In the genomic region with DNA sequence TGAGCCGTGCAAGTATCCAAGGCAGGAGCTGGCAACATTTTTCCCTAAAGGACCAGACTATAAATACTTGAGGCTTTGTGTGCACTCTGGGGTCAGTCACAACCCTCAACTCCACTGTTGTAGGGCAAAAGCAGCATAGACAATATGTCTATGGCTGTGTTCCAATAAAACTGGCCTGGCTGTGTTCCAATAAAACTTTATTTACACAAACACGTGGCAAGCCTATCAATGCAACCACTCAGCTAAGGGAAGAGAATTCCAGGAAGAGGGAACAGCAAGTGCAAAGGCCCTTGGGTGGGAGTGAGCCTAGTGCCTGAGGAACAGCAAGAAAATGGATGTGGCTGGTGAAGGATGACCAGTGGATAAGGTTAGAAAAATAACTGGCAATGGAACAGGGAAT, we compare ENCODE assay signal across 18 cellular contexts. TPM values are rescaled to one million over a fixed set of nuclear protein-coding genes. Genes with fewer than 3 reads are reported as not detected.
A peak's percentile ranks its signal among the peaks of the same experiment; 100 is the strongest.
DNase-seq lines count a peak whose midpoint lies in the region; ATAC-seq and TF ChIP-seq lines count a peak whose summit lies in the region.
"Had no signal": no experiment of that assay in that cellular context is flagged by ENCODE, and none has a peak within 500 bp of the region (broad histone marks: within the 10 kb centered on the region; RNA-seq: fewer than 3 reads in every experiment).

No MANE protein-coding gene starts in this region.

- no peak overlapping the region for H3K4me3 Mint-ChIP-seq in nephron progenitor cell
- H3K4me3 Mint-ChIP-seq: B cell; CD4-positive, CD25-positive, alpha-beta regulatory T cell; CD8-positive, alpha-beta T cell; GM23338; H9; HFFc6 had no signal

- peaks cover 12% of the 10 kb centered on the region for H3K27me3 Mint-ChIP-seq in nephron progenitor cell (ENCODE audit: low read depth, poor library complexity)

- peaks cover 10% of the 10 kb centered on the region for H3K9me3 Mint-ChIP-seq in nephron progenitor cell
- H3K9me3 Mint-ChIP-seq: GM23338 had no signal

- H3K4me1 Mint-ChIP-seq in nephron progenitor cell: no peaks in the 10 kb centered on the region
- H3K4me1 Mint-ChIP-seq: B cell; CD4-positive, CD25-positive, alpha-beta regulatory T cell; GM23338; H9 had no signal

- peak; percentile 18 for DNase-seq in NCI-H748 (lab: John Stamatoyannopoulos, UW; ENCODE audit: unreplicated experiment)
- DNase-seq in NCI-H748 treated with DMSO at 0.1 percent for 48 hours (lab: John Stamatoyannopoulos, UW): no peak
- peak; percentile 27 for DNase-seq in NCI-H69 (lab: John Stamatoyannopoulos, UW)
- no peak for DNase-seq in nephron progenitor cell
- DNase-seq in NOMO-1 treated with DMSO at 0.1 percent for 48 hours (lab: John Stamatoyannopoulos, UW; ENCODE audit: unreplicated experiment): no peak
- DNase-seq in mucosa of descending colon: no peak
- DNase-seq: Caco-2; CD4-positive, CD25-positive, alpha-beta regulatory T cell; CD8-positive, alpha-beta T cell; DMS153; DND-41; H9; HFFc6 had no signal

- H3K36me3 ChIP-seq in mucosa of descending colon (ENCODE audit: low read depth): no peaks in the 10 kb centered on the region
- H3K36me3 ChIP-seq: BLaER1 had no signal

- H3K36me3 Mint-ChIP-seq in nephron progenitor cell (ENCODE audit: low read depth): no peaks in the 10 kb centered on the region
- H3K36me3 Mint-ChIP-seq: CD4-positive, CD25-positive, alpha-beta regulatory T cell; CD8-positive, alpha-beta T cell had no signal

- H3K9me3 ChIP-seq in mucosa of descending colon: no peaks in the 10 kb centered on the region

- H3K4me1 ChIP-seq in mucosa of descending colon (ENCODE audit: low read depth): no peaks in the 10 kb centered on the region
- H3K4me1 ChIP-seq: BLaER1, Caco-2 had no signal

- intact Hi-C loops in mucosa of descending colon (cut with DNase I, micrococcal nuclease): no loop called here

- H3K27ac Mint-ChIP-seq in nephron progenitor cell: peak overlapping the region; percentile 11
- H3K27ac Mint-ChIP-seq: B cell; CD4-positive, CD25-positive, alpha-beta regulatory T cell; CD8-positive, alpha-beta T cell; GM23338; HFFc6 had no signal

- no peak for TF ChIP-seq CTCF in nephron progenitor cell (IDR thresholded peaks at IDR 0.05)
- TF ChIP-seq CTCF in mucosa of descending colon (IDR thresholded peaks at IDR 0.05): no peak

- ATAC-seq in mucosa of descending colon: no peak
- ATAC-seq: CD8-positive, alpha-beta T cell; GM23338; HCT116 had no signal

- H3K4me3 ChIP-seq in mucosa of descending colon: no peak overlapping the region
- H3K4me3 ChIP-seq: BLaER1, GM23338 had no signal

RNA-seq across cellular contexts. Expression of gene FAM181A, which starts 11.3 kb away (rescaled TPM):
- not detected for total RNA-seq in mucosa of descending colon
- total RNA-seq: B cell; Caco-2; CD4-positive, CD25-positive, alpha-beta regulatory T cell; CD8-positive, alpha-beta T cell; GM23338; H4; H9; HFFc6 had no signal

Comparison
In these comparisons a context has a peak if more than half of its experiments do, and no peak if none do; other contexts are left out.
1. DNase-seq: peak in NCI-H748 (single experiment) and NCI-H69 (single experiment); none in NCI-H748 treated with DMSO at 0.1 percent for 48 hours (single experiment), nephron progenitor cell (single experiment), NOMO-1 treated with DMSO at 0.1 percent for 48 hours (single experiment) and mucosa of descending colon (0 of 3).